8 cellular contexts compared by ENCODE assay signal in the genomic region with DNA sequence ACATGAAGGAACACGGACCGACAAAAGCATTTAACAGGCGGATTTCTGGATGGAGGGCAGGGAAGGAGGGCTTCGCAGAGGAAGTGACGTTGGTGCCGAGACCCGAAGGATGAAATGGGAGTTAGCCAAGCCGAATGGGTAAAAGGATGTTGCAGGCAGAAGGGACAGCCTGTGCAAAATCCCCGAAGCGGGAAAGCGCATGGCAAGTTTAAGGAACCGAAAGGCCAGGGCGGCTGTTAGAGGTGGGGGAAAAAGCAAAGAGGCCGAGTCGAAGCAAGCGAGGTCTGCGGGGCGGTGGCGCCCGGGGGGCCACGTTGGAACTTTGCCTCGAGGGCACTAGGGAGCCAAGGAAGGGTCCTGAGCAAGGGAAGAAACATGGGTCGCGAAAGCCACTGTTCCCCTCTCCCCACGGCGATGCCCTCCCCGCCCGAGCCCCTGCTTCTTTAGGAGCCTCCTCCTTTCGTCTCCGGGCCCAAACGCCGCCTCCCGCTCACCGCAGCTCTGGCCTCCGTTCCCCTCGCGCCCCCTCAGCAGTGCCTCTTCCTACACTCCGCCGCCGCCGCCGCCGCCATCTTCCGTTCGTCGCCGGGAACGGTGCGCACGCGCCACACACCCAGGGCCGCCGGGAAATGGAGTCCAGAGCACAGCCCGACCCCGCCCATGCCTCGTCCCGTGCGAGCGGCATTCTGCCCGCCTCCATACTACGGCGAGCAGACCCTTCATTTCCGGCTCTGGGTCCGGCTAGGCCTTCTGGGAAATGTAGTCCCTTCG. TPM values are rescaled to one million over a fixed set of nuclear protein-coding genes. Genes with fewer than 3 reads are reported as not detected.
A peak's percentile ranks its signal among the peaks of the same experiment; 100 is the strongest.
DNase-seq lines count a peak whose midpoint lies in the region; ATAC-seq lines count a peak whose summit lies in the region.

A gene (minus strand): TSS at position 584 of the 771 bp plus-strand sequence. CDS start 8,652 bp downstream, outside the sequence.

- H3K4me1 Mint-ChIP-seq in IgD-negative memory B cell, result peaks cover 18 to 22% (median 18%) of the 10 kb centered on the region in 3 donors

- H3K4me3 ChIP-seq in mononuclear cell (ENCODE audit: low read length), result peak within 1 kb of the TSS; percentile 89

- H3K9me3 ChIP-seq in mononuclear cell (ENCODE audit: low read depth, low read length), result no peaks in the 10 kb centered on the region

- peak within 1 kb of the TSS; percentile 89 to 99 (median 94) for H3K4me3 Mint-ChIP-seq in IgD-negative memory B cell

- H3K36me3 Mint-ChIP-seq in IgD-negative memory B cell, result no peaks in the 10 kb centered on the region

- DNase-seq in DMS 273 (lab: John Stamatoyannopoulos, UW; ENCODE audit: unreplicated experiment) (peak; percentile 99), OCI-M2 (lab: John Stamatoyannopoulos, UW; ENCODE audit: unreplicated experiment) (peak; percentile 68), activated T-cell treated with anti-CD3 and anti-CD28 coated beads for 4 hours (peak; percentile 96), epidermal melanocyte (ENCODE audit: insufficient read length, low spot score) (peak; percentile 100)
- peak; percentile 95 to 98 for DNase-seq in stimulated activated CD8-positive, alpha-beta memory T cell treated with anti-CD3 and anti-CD28 coated beads, Interleukin-4, amount 100 ng/mL, for 1 hour (ENCODE audit: low read depth in 2 of 2, low spot score in 1 of 2)

- peaks cover 22% of the 10 kb centered on the region for H3K27me3 ChIP-seq in mononuclear cell (ENCODE audit: insufficient read depth, low read length)

- H3K4me1 ChIP-seq in mononuclear cell (ENCODE audit: insufficient read depth, low read length), result peaks cover 29% of the 10 kb centered on the region

- peaks cover 16% of the 10 kb centered on the region for H3K27me3 Mint-ChIP-seq in IgD-negative memory B cell

- peak; percentile 85 for ATAC-seq in GM21528 (IDR thresholded peaks at IDR 0.05; ENCODE audit: low FRiP score, unreplicated experiment)

- peak within 1 kb of the TSS; percentile 79 to 98 (median 80) for H3K27ac Mint-ChIP-seq in IgD-negative memory B cell

- peaks cover 0 to 2% (median 0%) of the 10 kb centered on the region in 3 donors for H3K9me3 Mint-ChIP-seq in IgD-negative memory B cell

RNA-seq across cellular contexts. Expression of the gene that starts here (rescaled TPM):
- 26.8 TPM for polyA plus RNA-seq in IgD-negative memory B cell
- 27.2 TPM for total RNA-seq in mononuclear cell

Comparison
In these comparisons a context has a peak if more than half of its experiments do, and no peak if none do; other contexts are left out.
1. Peak in every context shown above with its lines: DNase-seq, ATAC-seq and H3K4me3 ChIP-seq.